ENCODE assay signal across 31 cellular contexts in genomic region chrX:649166-649565, GRCh38. TPM values are rescaled to one million over a fixed set of nuclear protein-coding genes. Genes with fewer than 3 reads are reported as not detected.
"Had no signal": no experiment of that assay in that cellular context is flagged by ENCODE, and none has a peak within 500 bp of the region (broad histone marks: within the 10 kb centered on the region; RNA-seq: fewer than 3 reads in every experiment).

No MANE protein-coding gene starts in this region.

- H3K4me3 Mint-ChIP-seq: activated CD4-positive, alpha-beta memory T cell treated with anti-CD3 and anti-CD28 coated beads for 36 hours; activated CD4-positive, alpha-beta T cell treated with anti-CD3 and anti-CD28 coated beads for 36 hours; activated CD4-positive, alpha-beta T cell treated with anti-CD3 and anti-CD28 coated beads, Interleukin-2, amount 10 ng/mL, durations not matched to agents 24 days and 14 days; activated CD8-positive, alpha-beta T cell treated with anti-CD3 and anti-CD28 coated beads, Interleukin-2, amount 10 ng/mL, durations not matched to agents 7 days and 5 days; activated naive CD8-positive, alpha-beta T cell treated with anti-CD3 and anti-CD28 coated beads for 36 hours; activated naive CD8-positive, alpha-beta T cell treated with anti-CD3 and anti-CD28 coated beads, Interleukin-2, amount 50 U/mL, for 24 hours; activated T-cell treated with anti-CD3 and anti-CD28 coated beads, Interleukin-2, amount 50 U/mL, for 4 hours; activated T-helper 17 cell treated with anti-CD3 and anti-CD28 coated beads, Interleukin-2, amount 50 U/mL, for 72 hours; effector memory CD8-positive, alpha-beta T cell had no signal

- H3K27ac ChIP-seq: adrenal gland, body of pancreas, esophagus muscularis mucosa, foreskin keratinocyte, gastrocnemius medialis had no signal

- H3K9me3 ChIP-seq: adrenal gland, body of pancreas, gastrocnemius medialis had no signal

- H3K36me3 Mint-ChIP-seq: activated CD4-positive, alpha-beta memory T cell treated with anti-CD3 and anti-CD28 coated beads for 36 hours; activated naive CD8-positive, alpha-beta T cell treated with anti-CD3 and anti-CD28 coated beads for 36 hours had no signal

- DNase-seq: activated CD4-positive, alpha-beta memory T cell treated with anti-CD3 and anti-CD28 coated beads for 36 hours; activated CD4-positive, alpha-beta T cell treated with anti-CD3 and anti-CD28 coated beads for 36 hours; activated CD4-positive, alpha-beta T cell treated with anti-CD3 and anti-CD28 coated beads, Interleukin-2, amount 10 ng/mL, durations not matched to agents 24 days and 14 days; activated CD4-positive, CD25-positive, alpha-beta regulatory T cell; activated CD4-positive, CD25-positive, alpha-beta regulatory T cell treated with anti-CD3 and anti-CD28 coated beads, Interleukin-2, amount 50 U/mL, for 72 hours; activated CD8-positive, alpha-beta T cell treated with anti-CD3 and anti-CD28 coated beads, Interleukin-2, amount 10 ng/mL, durations not matched to agents 7 days and 5 days; activated effector memory CD4-positive, alpha-beta T cell treated with Interleukin-2 at 50 U/mL for 16 hours; activated gamma-delta T cell treated with Interleukin-2 at 50 U/mL for 16 hours; activated naive CD4-positive, alpha-beta T cell treated with anti-CD3 and anti-CD28 coated beads, Interleukin-2, amount 50 U/mL, for 16 hours; activated naive CD4-positive, alpha-beta T cell treated with Interleukin-2 at 50 U/mL for 16 hours; activated naive CD8-positive, alpha-beta T cell treated with anti-CD3 and anti-CD28 coated beads for 36 hours; activated naive CD8-positive, alpha-beta T cell treated with anti-CD3 and anti-CD28 coated beads, Interleukin-2, amount 50 U/mL, for 24 hours; activated T-cell treated with anti-CD3 and anti-CD28 coated beads, Interleukin-2, amount 50 U/mL, for 4 hours; adrenal gland; amygdala; body of pancreas; caudate nucleus; cortex of kidney; dermis blood vessel endothelial cell; effector CD4-positive, alpha-beta T cell; effector memory CD8-positive, alpha-beta T cell; erythroblast; foreskin keratinocyte; gastrocnemius medialis; glutamatergic neuron; T-helper 2 cell had no signal

- H3K27me3 Mint-ChIP-seq: activated T-helper 17 cell treated with anti-CD3 and anti-CD28 coated beads, Interleukin-2, amount 50 U/mL, for 72 hours; effector memory CD8-positive, alpha-beta T cell had no signal

- H3K4me1 ChIP-seq: adrenal gland, body of pancreas, foreskin keratinocyte, gastrocnemius medialis had no signal

- H3K27ac Mint-ChIP-seq: activated CD4-positive, alpha-beta memory T cell treated with anti-CD3 and anti-CD28 coated beads for 36 hours; activated CD4-positive, alpha-beta T cell treated with anti-CD3 and anti-CD28 coated beads for 36 hours; activated CD4-positive, alpha-beta T cell treated with anti-CD3 and anti-CD28 coated beads, Interleukin-2, amount 10 ng/mL, durations not matched to agents 24 days and 14 days; activated CD8-positive, alpha-beta T cell treated with anti-CD3 and anti-CD28 coated beads, Interleukin-2, amount 10 ng/mL, durations not matched to agents 7 days and 5 days; activated naive CD8-positive, alpha-beta T cell treated with anti-CD3 and anti-CD28 coated beads for 36 hours; activated naive CD8-positive, alpha-beta T cell treated with anti-CD3 and anti-CD28 coated beads, Interleukin-2, amount 50 U/mL, for 24 hours; activated T-helper 17 cell treated with anti-CD3 and anti-CD28 coated beads, Interleukin-2, amount 50 U/mL, for 72 hours; effector memory CD8-positive, alpha-beta T cell had no signal

- H3K4me1 Mint-ChIP-seq: activated CD4-positive, alpha-beta T cell treated with anti-CD3 and anti-CD28 coated beads for 36 hours; activated CD4-positive, alpha-beta T cell treated with anti-CD3 and anti-CD28 coated beads, Interleukin-2, amount 10 ng/mL, durations not matched to agents 24 days and 14 days; activated naive CD8-positive, alpha-beta T cell treated with anti-CD3 and anti-CD28 coated beads for 36 hours; activated naive CD8-positive, alpha-beta T cell treated with anti-CD3 and anti-CD28 coated beads, Interleukin-2, amount 50 U/mL, for 24 hours; activated T-helper 17 cell treated with anti-CD3 and anti-CD28 coated beads, Interleukin-2, amount 50 U/mL, for 72 hours had no signal

- H3K27me3 ChIP-seq: body of pancreas, foreskin keratinocyte had no signal

- ATAC-seq: activated CD4-positive, alpha-beta T cell treated with anti-CD3 and anti-CD28 coated beads for 36 hours; activated CD8-positive, alpha-beta T cell treated with anti-CD3 and anti-CD28 coated beads, Interleukin-2, amount 10 ng/mL, durations not matched to agents 7 days and 5 days; activated naive CD8-positive, alpha-beta T cell treated with anti-CD3 and anti-CD28 coated beads, Interleukin-2, amount 50 U/mL, for 24 hours; activated T-cell treated with anti-CD3 and anti-CD28 coated beads, Interleukin-2, amount 50 U/mL, for 4 hours; activated T-helper 17 cell treated with anti-CD3 and anti-CD28 coated beads, Interleukin-2, amount 50 U/mL, for 72 hours; body of pancreas; effector memory CD8-positive, alpha-beta T cell; foreskin keratinocyte; gastrocnemius medialis had no signal

- H3K4me3 ChIP-seq: adrenal gland, body of pancreas, esophagus muscularis mucosa, gastrocnemius medialis had no signal

- H3K9me3 Mint-ChIP-seq: activated CD4-positive, alpha-beta memory T cell treated with anti-CD3 and anti-CD28 coated beads for 36 hours; activated CD4-positive, alpha-beta T cell treated with anti-CD3 and anti-CD28 coated beads, Interleukin-2, amount 10 ng/mL, durations not matched to agents 24 days and 14 days; activated naive CD8-positive, alpha-beta T cell treated with anti-CD3 and anti-CD28 coated beads for 36 hours; activated naive CD8-positive, alpha-beta T cell treated with anti-CD3 and anti-CD28 coated beads, Interleukin-2, amount 50 U/mL, for 24 hours; activated T-helper 17 cell treated with anti-CD3 and anti-CD28 coated beads, Interleukin-2, amount 50 U/mL, for 72 hours; effector memory CD8-positive, alpha-beta T cell had no signal

- H3K36me3 ChIP-seq: adrenal gland, esophagus muscularis mucosa, gastrocnemius medialis had no signal

RNA-seq across cellular contexts. Expression of gene SHOX, which starts 18.6 kb away (rescaled TPM):
- total RNA-seq: activated CD4-positive, alpha-beta memory T cell treated with anti-CD3 and anti-CD28 coated beads for 36 hours; activated CD4-positive, alpha-beta T cell treated with anti-CD3 and anti-CD28 coated beads for 36 hours; activated CD4-positive, alpha-beta T cell treated with anti-CD3 and anti-CD28 coated beads, Interleukin-2, amount 10 ng/mL, durations not matched to agents 24 days and 14 days; activated CD8-positive, alpha-beta T cell treated with anti-CD3 and anti-CD28 coated beads, Interleukin-2, amount 10 ng/mL, durations not matched to agents 7 days and 5 days; activated naive CD8-positive, alpha-beta T cell treated with anti-CD3 and anti-CD28 coated beads for 36 hours; activated T-cell treated with anti-CD3 and anti-CD28 coated beads, Interleukin-2, amount 50 U/mL, for 4 hours; activated T-helper 17 cell treated with anti-CD3 and anti-CD28 coated beads, Interleukin-2, amount 50 U/mL, for 72 hours; adrenal gland; aorta; body of pancreas; chondrocyte; dermis blood vessel endothelial cell; foreskin keratinocyte; T-helper 1 cell treated with Interleukin-12 subunit alpha and Interleukin-12 subunit beta and Interleukin-4 antibody, amounts not matched to agents 30 ng/mL and 1 ng/mL, for 36 hours had no signal
- polyA plus RNA-seq: adrenal gland, foreskin keratinocyte had no signal
